ENCODE assay signal across 1 cellular context in genomic region chr3:24365168-24365567, GRCh38.
TF ChIP-seq lines count a peak whose summit lies in the region.

No MANE protein-coding gene starts in this region.

TF ChIP-seq in HEK293, 187 proteins besides CTCF, POLR2A, EP300 and RAD21 (continued from another document and continues in another):
- TF ChIP-seq ZSCAN4 (tag by site-specific recombination; IDR thresholded peaks at IDR 0.05), result 0 out of 2 replicates have a peak, but pooled peaks have one; percentile 11
- no peak for TF ChIP-seq ZBTB6 (tag by site-specific recombination; IDR thresholded peaks at IDR 0.05)
- peak; percentile 95 for TF ChIP-seq TRIM28 (IDR thresholded peaks at IDR 0.05; ENCODE audit: borderline replicate concordance, low read length)
- peak; percentile 83; the same call in 1 of the 2 replicates for TF ChIP-seq ZNF24 (tag by site-specific recombination; IDR thresholded peaks at IDR 0.05)
- TF ChIP-seq ZNF610 (tag by site-specific recombination; IDR thresholded peaks at IDR 0.05; ENCODE audit: borderline replicate concordance), result 0 out of 2 replicates have a peak, but pooled peaks have one; percentile 44
- TF ChIP-seq ZNF398 (tag by site-specific recombination; IDR thresholded peaks at IDR 0.05), result peak; percentile 50
- TF ChIP-seq, protein P1, sequence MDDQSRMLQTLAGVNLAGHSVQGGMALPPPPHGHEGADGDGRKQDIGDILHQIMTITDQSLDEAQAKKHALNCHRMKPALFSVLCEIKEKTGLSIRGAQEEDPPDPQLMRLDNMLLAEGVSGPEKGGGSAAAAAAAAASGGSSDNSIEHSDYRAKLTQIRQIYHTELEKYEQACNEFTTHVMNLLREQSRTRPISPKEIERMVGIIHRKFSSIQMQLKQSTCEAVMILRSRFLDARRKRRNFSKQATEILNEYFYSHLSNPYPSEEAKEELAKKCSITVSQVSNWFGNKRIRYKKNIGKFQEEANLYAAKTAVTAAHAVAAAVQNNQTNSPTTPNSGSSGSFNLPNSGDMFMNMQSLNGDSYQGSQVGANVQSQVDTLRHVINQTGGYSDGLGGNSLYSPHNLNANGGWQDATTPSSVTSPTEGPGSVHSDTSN (CRISPR knock-in tag; IDR thresholded peaks at IDR 0.05), result no peak
- peak; percentile 98 for TF ChIP-seq FEZF1 (tag by site-specific recombination; IDR thresholded peaks at IDR 0.05)
- no peak for TF ChIP-seq GLI4 (tag by site-specific recombination; IDR thresholded peaks at IDR 0.05)
- TF ChIP-seq ZNF18 (tag by site-specific recombination; IDR thresholded peaks at IDR 0.05), result peak; percentile 68; the same call in 1 of the 2 replicates
- peak; percentile 50; the same call in 1 of the 2 replicates for TF ChIP-seq SP7 (tag by site-specific recombination; IDR thresholded peaks at IDR 0.05)
- TF ChIP-seq GFI1B (tag by site-specific recombination; IDR thresholded peaks at IDR 0.05), result peak; percentile 93
- TF ChIP-seq ZNF843 (tag by site-specific recombination; IDR thresholded peaks at IDR 0.05), result peak; percentile 98
- 0 out of 2 replicates have a peak, but pooled peaks have one; percentile 52 for TF ChIP-seq BCL11A (tag by site-specific recombination; IDR thresholded peaks at IDR 0.05; ENCODE audit: low read depth)
- TF ChIP-seq WT1 (tag by site-specific recombination; IDR thresholded peaks at IDR 0.05), result peak; percentile 96
- TF ChIP-seq, protein P2, sequence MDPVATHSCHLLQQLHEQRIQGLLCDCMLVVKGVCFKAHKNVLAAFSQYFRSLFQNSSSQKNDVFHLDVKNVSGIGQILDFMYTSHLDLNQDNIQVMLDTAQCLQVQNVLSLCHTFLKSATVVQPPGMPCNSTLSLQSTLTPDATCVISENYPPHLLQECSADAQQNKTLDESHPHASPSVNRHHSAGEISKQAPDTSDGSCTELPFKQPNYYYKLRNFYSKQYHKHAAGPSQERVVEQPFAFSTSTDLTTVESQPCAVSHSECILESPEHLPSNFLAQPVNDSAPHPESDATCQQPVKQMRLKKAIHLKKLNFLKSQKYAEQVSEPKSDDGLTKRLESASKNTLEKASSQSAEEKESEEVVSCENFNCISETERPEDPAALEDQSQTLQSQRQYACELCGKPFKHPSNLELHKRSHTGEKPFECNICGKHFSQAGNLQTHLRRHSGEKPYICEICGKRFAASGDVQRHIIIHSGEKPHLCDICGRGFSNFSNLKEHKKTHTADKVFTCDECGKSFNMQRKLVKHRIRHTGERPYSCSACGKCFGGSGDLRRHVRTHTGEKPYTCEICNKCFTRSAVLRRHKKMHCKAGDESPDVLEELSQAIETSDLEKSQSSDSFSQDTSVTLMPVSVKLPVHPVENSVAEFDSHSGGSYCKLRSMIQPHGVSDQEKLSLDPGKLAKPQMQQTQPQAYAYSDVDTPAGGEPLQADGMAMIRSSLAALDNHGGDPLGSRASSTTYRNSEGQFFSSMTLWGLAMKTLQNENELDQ (tag by site-specific recombination; IDR thresholded peaks at IDR 0.05; ENCODE audit: low read depth), result no peak
- TF ChIP-seq MZF1 (tag by site-specific recombination; IDR thresholded peaks at IDR 0.05; ENCODE audit: borderline replicate concordance), result peak; percentile 78; the same call in 1 of the 2 replicates
- peak; percentile 59 for TF ChIP-seq ZFP69B (tag by site-specific recombination; IDR thresholded peaks at IDR 0.05)
- TF ChIP-seq, protein P3, sequence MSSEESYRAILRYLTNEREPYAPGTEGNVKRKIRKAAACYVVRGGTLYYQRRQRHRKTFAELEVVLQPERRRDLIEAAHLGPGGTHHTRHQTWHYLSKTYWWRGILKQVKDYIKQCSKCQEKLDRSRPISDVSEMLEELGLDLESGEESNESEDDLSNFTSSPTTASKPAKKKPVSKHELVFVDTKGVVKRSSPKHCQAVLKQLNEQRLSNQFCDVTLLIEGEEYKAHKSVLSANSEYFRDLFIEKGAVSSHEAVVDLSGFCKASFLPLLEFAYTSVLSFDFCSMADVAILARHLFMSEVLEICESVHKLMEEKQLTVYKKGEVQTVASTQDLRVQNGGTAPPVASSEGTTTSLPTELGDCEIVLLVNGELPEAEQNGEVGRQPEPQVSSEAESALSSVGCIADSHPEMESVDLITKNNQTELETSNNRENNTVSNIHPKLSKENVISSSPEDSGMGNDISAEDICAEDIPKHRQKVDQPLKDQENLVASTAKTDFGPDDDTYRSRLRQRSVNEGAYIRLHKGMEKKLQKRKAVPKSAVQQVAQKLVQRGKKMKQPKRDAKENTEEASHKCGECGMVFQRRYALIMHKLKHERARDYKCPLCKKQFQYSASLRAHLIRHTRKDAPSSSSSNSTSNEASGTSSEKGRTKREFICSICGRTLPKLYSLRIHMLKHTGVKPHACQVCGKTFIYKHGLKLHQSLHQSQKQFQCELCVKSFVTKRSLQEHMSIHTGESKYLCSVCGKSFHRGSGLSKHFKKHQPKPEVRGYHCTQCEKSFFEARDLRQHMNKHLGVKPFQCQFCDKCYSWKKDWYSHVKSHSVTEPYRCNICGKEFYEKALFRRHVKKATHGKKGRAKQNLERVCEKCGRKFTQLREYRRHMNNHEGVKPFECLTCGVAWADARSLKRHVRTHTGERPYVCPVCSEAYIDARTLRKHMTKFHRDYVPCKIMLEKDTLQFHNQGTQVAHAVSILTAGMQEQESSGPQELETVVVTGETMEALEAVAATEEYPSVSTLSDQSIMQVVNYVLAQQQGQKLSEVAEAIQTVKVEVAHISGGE (tag by site-specific recombination; conservative IDR thresholded peaks at IDR 0.05; ENCODE audit: low read depth), result no peak
- peak; percentile 78 for TF ChIP-seq ZBTB17 (tag by site-specific recombination; IDR thresholded peaks at IDR 0.05)
- TF ChIP-seq ZNF292 (tag by site-specific recombination; IDR thresholded peaks at IDR 0.05; ENCODE audit: borderline replicate concordance, low read depth), result no peak
- no peak for TF ChIP-seq ZNF26 (tag by site-specific recombination; IDR thresholded peaks at IDR 0.05)
- TF ChIP-seq, protein P4, sequence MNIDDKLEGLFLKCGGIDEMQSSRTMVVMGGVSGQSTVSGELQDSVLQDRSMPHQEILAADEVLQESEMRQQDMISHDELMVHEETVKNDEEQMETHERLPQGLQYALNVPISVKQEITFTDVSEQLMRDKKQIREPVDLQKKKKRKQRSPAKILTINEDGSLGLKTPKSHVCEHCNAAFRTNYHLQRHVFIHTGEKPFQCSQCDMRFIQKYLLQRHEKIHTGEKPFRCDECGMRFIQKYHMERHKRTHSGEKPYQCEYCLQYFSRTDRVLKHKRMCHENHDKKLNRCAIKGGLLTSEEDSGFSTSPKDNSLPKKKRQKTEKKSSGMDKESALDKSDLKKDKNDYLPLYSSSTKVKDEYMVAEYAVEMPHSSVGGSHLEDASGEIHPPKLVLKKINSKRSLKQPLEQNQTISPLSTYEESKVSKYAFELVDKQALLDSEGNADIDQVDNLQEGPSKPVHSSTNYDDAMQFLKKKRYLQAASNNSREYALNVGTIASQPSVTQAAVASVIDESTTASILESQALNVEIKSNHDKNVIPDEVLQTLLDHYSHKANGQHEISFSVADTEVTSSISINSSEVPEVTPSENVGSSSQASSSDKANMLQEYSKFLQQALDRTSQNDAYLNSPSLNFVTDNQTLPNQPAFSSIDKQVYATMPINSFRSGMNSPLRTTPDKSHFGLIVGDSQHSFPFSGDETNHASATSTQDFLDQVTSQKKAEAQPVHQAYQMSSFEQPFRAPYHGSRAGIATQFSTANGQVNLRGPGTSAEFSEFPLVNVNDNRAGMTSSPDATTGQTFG (tag by site-specific recombination; IDR thresholded peaks at IDR 0.05; ENCODE audit: borderline replicate concordance), result no peak
- TF ChIP-seq, protein P5, sequence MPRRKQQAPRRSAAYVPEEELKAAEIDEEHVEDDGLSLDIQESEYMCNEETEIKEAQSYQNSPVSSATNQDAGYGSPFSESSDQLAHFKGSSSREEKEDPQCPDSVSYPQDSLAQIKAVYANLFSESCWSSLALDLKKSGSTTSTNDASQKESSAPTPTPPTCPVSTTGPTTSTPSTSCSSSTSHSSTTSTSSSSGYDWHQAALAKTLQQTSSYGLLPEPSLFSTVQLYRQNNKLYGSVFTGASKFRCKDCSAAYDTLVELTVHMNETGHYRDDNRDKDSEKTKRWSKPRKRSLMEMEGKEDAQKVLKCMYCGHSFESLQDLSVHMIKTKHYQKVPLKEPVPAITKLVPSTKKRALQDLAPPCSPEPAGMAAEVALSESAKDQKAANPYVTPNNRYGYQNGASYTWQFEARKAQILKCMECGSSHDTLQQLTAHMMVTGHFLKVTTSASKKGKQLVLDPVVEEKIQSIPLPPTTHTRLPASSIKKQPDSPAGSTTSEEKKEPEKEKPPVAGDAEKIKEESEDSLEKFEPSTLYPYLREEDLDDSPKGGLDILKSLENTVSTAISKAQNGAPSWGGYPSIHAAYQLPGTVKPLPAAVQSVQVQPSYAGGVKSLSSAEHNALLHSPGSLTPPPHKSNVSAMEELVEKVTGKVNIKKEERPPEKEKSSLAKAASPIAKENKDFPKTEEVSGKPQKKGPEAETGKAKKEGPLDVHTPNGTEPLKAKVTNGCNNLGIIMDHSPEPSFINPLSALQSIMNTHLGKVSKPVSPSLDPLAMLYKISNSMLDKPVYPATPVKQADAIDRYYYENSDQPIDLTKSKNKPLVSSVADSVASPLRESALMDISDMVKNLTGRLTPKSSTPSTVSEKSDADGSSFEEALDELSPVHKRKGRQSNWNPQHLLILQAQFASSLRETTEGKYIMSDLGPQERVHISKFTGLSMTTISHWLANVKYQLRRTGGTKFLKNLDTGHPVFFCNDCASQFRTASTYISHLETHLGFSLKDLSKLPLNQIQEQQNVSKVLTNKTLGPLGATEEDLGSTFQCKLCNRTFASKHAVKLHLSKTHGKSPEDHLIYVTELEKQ (tag by site-specific recombination; IDR thresholded peaks at IDR 0.05; ENCODE audit: borderline replicate concordance), result peak; percentile 91
- TF ChIP-seq HOXC10 (CRISPR knock-in tag; IDR thresholded peaks at IDR 0.05), result no peak
- TF ChIP-seq ZNF660 (tag by site-specific recombination; IDR thresholded peaks at IDR 0.05), result peak; percentile 83
- TF ChIP-seq ZSCAN5A (tag by site-specific recombination; IDR thresholded peaks at IDR 0.05), result 0 out of 2 replicates have a peak, but pooled peaks have one; percentile 17
- TF ChIP-seq ZSCAN16 (tag by site-specific recombination; IDR thresholded peaks at IDR 0.05), result 0 out of 2 replicates have a peak, but pooled peaks have one; percentile 37
